In genomic region chr2:17122887-17123501, GRCh38 we compare ENCODE assay signal across 1 cellular context.
TF ChIP-seq lines count a peak whose summit lies in the region.

No MANE protein-coding gene starts in this region.

TF ChIP-seq in K562, 482 proteins besides CTCF, POLR2A, EP300 and RAD21 (continued from another document):
- TF ChIP-seq PATZ1 (CRISPR knock-in tag; IDR thresholded peaks at IDR 0.05; ENCODE audit: borderline replicate concordance) (no peak), MGA (IDR thresholded peaks at IDR 0.05) (0 out of 2 replicates have a peak, but pooled peaks have one; percentile 10), ZC3H8 (IDR thresholded peaks at IDR 0.05) (no peak), LCOR (CRISPR knock-in tag; IDR thresholded peaks at IDR 0.05) (peak; percentile 72; the same call in 1 of the 2 replicates), MTA1 (IDR thresholded peaks at IDR 0.05; ENCODE audit: borderline replicate concordance) (peak; percentile 70), GTF2A2 (tag; IDR thresholded peaks at IDR 0.05) (no peak), CHD2 (IDR thresholded peaks at IDR 0.05; ENCODE audit: low read depth, low read length) (no peak), JUN (IDR thresholded peaks at IDR 0.05; ENCODE audit: borderline replicate concordance, low read depth, low read length) (peak; percentile 84), JUN (CRISPR knock-in tag; IDR thresholded peaks at IDR 0.05; ENCODE audit: borderline replicate concordance) (no peak), POLR2AphosphoS5 (IDR thresholded peaks at IDR 0.05; ENCODE audit: control insufficient read depth, insufficient read depth, low read depth, low read length) (peak; percentile 89), FIP1L1 (IDR thresholded peaks at IDR 0.05; ENCODE audit: low read depth, low read length, poor library complexity, severe bottlenecking) (no peak), SRSF9 (IDR thresholded peaks at IDR 0.05; ENCODE audit: borderline replicate concordance, low read depth, low read length) (no peak), TCFL5 (CRISPR knock-in tag; conservative IDR thresholded peaks at IDR 0.05) (no peak), PKNOX1 (IDR thresholded peaks at IDR 0.05) (peak; percentile 70), ZNF76 (CRISPR knock-in tag; IDR thresholded peaks at IDR 0.05; ENCODE audit: borderline replicate concordance) (peak; percentile 66; the same call in 1 of the 2 replicates), ZNF449 (CRISPR knock-in tag; IDR thresholded peaks at IDR 0.05) (peak; percentile 71; the same call in 1 of the 2 replicates), E2F4 (CRISPR knock-in tag; IDR thresholded peaks at IDR 0.05; ENCODE audit: low read depth) (no peak), ETV6 (IDR thresholded peaks at IDR 0.05; ENCODE audit: borderline replicate concordance in 1 of 2, low read depth in 2 of 2, low read length in 1 of 2) (peak in 1 of 2 experiments; percentile 74; a peak in 1 of 4 replicates), ETV6 (CRISPR knock-in tag; IDR thresholded peaks at IDR 0.05; ENCODE audit: borderline replicate concordance) (no peak), SMARCE1 (IDR thresholded peaks at IDR 0.05) (peak; percentile 99), BHLHE40 (IDR thresholded peaks at IDR 0.05; ENCODE audit: low read length) (peak; percentile 33; the same call in 1 of the 2 replicates)
